14 cellular contexts compared by ENCODE assay signal in genomic region chr3:60226907-60227306, GRCh38.
"Had no signal": no experiment of that assay in that cellular context is flagged by ENCODE, and none has a peak within 500 bp of the region (broad histone marks: within the 10 kb centered on the region; RNA-seq: fewer than 3 reads in every experiment).

No MANE protein-coding gene starts in this region.

- DNase-seq: activated effector memory CD4-positive, alpha-beta T cell treated with anti-CD3 and anti-CD28 coated beads, Interleukin-2, amount 50 U/mL, for 16 hours; activated T-cell treated with anti-CD3 and anti-CD28 coated beads, Interleukin-2, amount 50 U/mL, for 24 hours; amniotic stem cell; cerebellar nuclear complex; effector memory CD8-positive, alpha-beta T cell; naive thymus-derived CD8-positive, alpha-beta T cell; right cardiac atrium; small intestine; tibial artery had no signal

- H3K27ac Mint-ChIP-seq: activated naive CD4-positive, alpha-beta T cell treated with anti-CD3 and anti-CD28 coated beads, Interleukin-2, amount 50 U/mL, for 72 hours; activated T-cell treated with anti-CD3 and anti-CD28 coated beads, Interleukin-2, amount 50 U/mL, for 24 hours; dendritic cell treated with granulocyte-macrophage colony-stimulating factor and Interleukin-4, amounts not matched to agents 40 ng/mL and 50 ng/mL, for 4 days; effector memory CD8-positive, alpha-beta T cell; naive thymus-derived CD8-positive, alpha-beta T cell had no signal

- H3K9me3 Mint-ChIP-seq: activated naive CD4-positive, alpha-beta T cell treated with anti-CD3 and anti-CD28 coated beads, Interleukin-2, amount 50 U/mL, for 72 hours; activated T-cell treated with anti-CD3 and anti-CD28 coated beads, Interleukin-2, amount 50 U/mL, for 24 hours; dendritic cell treated with granulocyte-macrophage colony-stimulating factor and Interleukin-4, amounts not matched to agents 40 ng/mL and 50 ng/mL, for 4 days; effector memory CD8-positive, alpha-beta T cell had no signal

- H3K4me3 Mint-ChIP-seq: activated T-cell treated with anti-CD3 and anti-CD28 coated beads, Interleukin-2, amount 50 U/mL, for 24 hours; dendritic cell treated with granulocyte-macrophage colony-stimulating factor and Interleukin-4, amounts not matched to agents 40 ng/mL and 50 ng/mL, for 4 days; effector memory CD8-positive, alpha-beta T cell; naive thymus-derived CD8-positive, alpha-beta T cell had no signal

- H3K36me3 Mint-ChIP-seq: activated naive CD4-positive, alpha-beta T cell treated with anti-CD3 and anti-CD28 coated beads, Interleukin-2, amount 50 U/mL, for 72 hours had no signal

- ATAC-seq: activated CD4-positive, CD25-positive, alpha-beta regulatory T cell treated with anti-CD3 and anti-CD28 coated beads, Interleukin-2, amount 50 U/mL, for 24 hours; activated naive CD4-positive, alpha-beta T cell treated with anti-CD3 and anti-CD28 coated beads, Interleukin-2, amount 50 U/mL, for 72 hours; effector memory CD8-positive, alpha-beta T cell; naive thymus-derived CD8-positive, alpha-beta T cell; right cardiac atrium had no signal

- H3K4me3 ChIP-seq: lung, tibial artery, vagina had no signal

- H3K27me3 Mint-ChIP-seq: activated T-cell treated with anti-CD3 and anti-CD28 coated beads, Interleukin-2, amount 50 U/mL, for 24 hours; dendritic cell treated with granulocyte-macrophage colony-stimulating factor and Interleukin-4, amounts not matched to agents 40 ng/mL and 50 ng/mL, for 4 days; naive thymus-derived CD8-positive, alpha-beta T cell had no signal
